ENCODE assay signal across 18 cellular contexts in the genomic region with DNA sequence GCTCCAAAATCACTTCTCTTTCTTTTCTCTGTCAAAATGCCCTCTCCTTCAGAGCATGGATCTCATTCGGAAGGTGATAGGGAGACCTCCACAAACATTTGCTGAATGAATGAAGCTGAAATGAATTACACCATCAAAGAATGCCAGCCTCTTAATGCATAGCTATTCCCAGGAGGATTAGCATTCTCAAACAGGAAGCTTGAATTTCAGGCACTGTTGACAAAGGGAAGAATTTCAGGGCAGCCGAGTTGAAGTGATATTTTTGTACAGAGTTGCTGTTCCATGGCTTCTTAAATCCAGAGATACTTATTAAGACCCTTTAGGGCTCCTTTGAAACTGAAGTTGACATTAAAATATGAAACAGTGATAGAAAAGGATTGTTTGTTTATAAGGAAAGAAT. TPM values are rescaled to one million over a fixed set of nuclear protein-coding genes. Genes with fewer than 3 reads are reported as not detected.
DNase-seq lines count a peak whose midpoint lies in the region; ATAC-seq, FAIRE-seq and TF ChIP-seq lines count a peak whose summit lies in the region.
"Had no signal": no experiment of that assay in that cellular context is flagged by ENCODE, and none has a peak within 500 bp of the region (broad histone marks: within the 10 kb centered on the region; RNA-seq: fewer than 3 reads in every experiment).

No MANE protein-coding gene starts in this region.

- no peak overlapping the region for H3K27ac Mint-ChIP-seq in activated CD4-positive, alpha-beta T cell treated with anti-CD3 and anti-CD28 coated beads for 36 hours
- H3K27ac Mint-ChIP-seq: activated naive CD4-positive, alpha-beta T cell treated with anti-CD3 and anti-CD28 coated beads, Interleukin-2, amount 50 U/mL, for 24 hours had no signal

- H3K79me2 ChIP-seq in HepG2 (ENCODE audit: insufficient read depth, low read length) = no peaks in the 10 kb centered on the region

- TF ChIP-seq RAD21 in HepG2 (CRISPR knock-in tag; IDR thresholded peaks at IDR 0.05) = no peak

- peak; percentile 63 for FAIRE-seq in HepG2 (lab: Jason Lieb, UNC)

- no peak overlapping the region for H2AFZ ChIP-seq in HepG2 (ENCODE audit: low read length)

- H3K9me3 ChIP-seq in HepG2 (ENCODE audit: low read length) = no peaks in the 10 kb centered on the region
- no peaks in the 10 kb centered on the region for H3K9me3 ChIP-seq in right lobe of liver
- no peaks in the 10 kb centered on the region for H3K9me3 ChIP-seq in SJCRH30 (replicated peaks)
- H3K9me3 ChIP-seq in thyroid gland = no peaks in the 10 kb centered on the region
- H3K9me3 ChIP-seq in ascending aorta = no peaks in the 10 kb centered on the region

- H3K27ac ChIP-seq in HepG2 (ENCODE audit: extremely low read length, insufficient read depth, low read length) (no peak overlapping the region), right lobe of liver (no peak overlapping the region), SJCRH30 (no peak overlapping the region), thyroid gland (peak overlapping the region in 2 of 3 donors; percentile 4 to 24), ascending aorta (no peak overlapping the region)

- H3K4me1 ChIP-seq in HepG2 (ENCODE audit: insufficient read depth, low read length) (peaks cover 76% of the 10 kb centered on the region), right lobe of liver (peaks cover 0 to 9% (median 0%) of the 10 kb centered on the region in 4 donors), SJCRH30 (peaks cover 42% of the 10 kb centered on the region), thyroid gland (peaks cover 33 to 43% of the 10 kb centered on the region in 2 donors), ascending aorta (peaks cover 10 to 21% of the 10 kb centered on the region in 2 donors)

- no peak for TF ChIP-seq POLR2A in HepG2 (IDR thresholded peaks at IDR 0.05; ENCODE audit: insufficient read depth in 1 of 2, low read depth in 2 of 2, low read length in 2 of 2)
- TF ChIP-seq POLR2A in right lobe of liver (IDR thresholded peaks at IDR 0.05) = no peak
- no peak for TF ChIP-seq POLR2A in thyroid gland (IDR thresholded peaks at IDR 0.05)
- no peak for TF ChIP-seq POLR2A in erythroblast (IDR thresholded peaks at IDR 0.05; ENCODE audit: low read length)

- no peak for TF ChIP-seq CTCF in HepG2 (CRISPR knock-in tag; IDR thresholded peaks at IDR 0.05)
- no peak for TF ChIP-seq CTCF in right lobe of liver (IDR thresholded peaks at IDR 0.05)
- no peak for TF ChIP-seq CTCF in fibroblast of the aortic adventitia (IDR thresholded peaks at IDR 0.05; ENCODE audit: insufficient read depth, low read length)
- TF ChIP-seq CTCF in thyroid gland (IDR thresholded peaks at IDR 0.05) = no peak
- no peak for TF ChIP-seq CTCF in ascending aorta (IDR thresholded peaks at IDR 0.05)

- intact Hi-C loops in HepG2 (cut with micrococcal nuclease; ENCODE audit: unreplicated experiment) (no loop called here), right lobe of liver (cut with DNase I) (no loop called here), thyroid gland (cut with DNase I) (no loop called here), ascending aorta (cut with DNase I) (no loop called here)
- intact Hi-C loops in activated CD4-positive, alpha-beta T cell treated with anti-CD3 and anti-CD28 coated beads for 36 hours (cut with DNase I, micrococcal nuclease) = no loop called here

- peak; percentile 79 for DNase-seq in HepG2 (ENCODE audit: low spot score)
- DNase-seq in right lobe of liver = no peak
- DNase-seq in SJCRH30 = peak; percentile 27 to 65
- DNase-seq in fibroblast of the aortic adventitia (ENCODE audit: low read depth) = peak; percentile 56
- no peak for DNase-seq in thyroid gland
- no peak for DNase-seq in ascending aorta (ENCODE audit: low spot score in 2 of 2)
- DNase-seq in activated CD4-positive, alpha-beta T cell treated with anti-CD3 and anti-CD28 coated beads for 36 hours = no peak
- no peak for DNase-seq in erythroblast (lab: John Stamatoyannopoulos, UW)
- DNase-seq: activated CD8-positive, alpha-beta memory T cell treated with anti-CD3 and anti-CD28 coated beads for 24 hours; AML-193; foreskin melanocyte; GDM1; H9 had no signal

- H3K27me3 ChIP-seq in HepG2 (ENCODE audit: control insufficient read depth in 1 of 2, insufficient read depth in 2 of 2, low read length in 2 of 2) (no peaks in the 10 kb centered on the region), right lobe of liver (no peaks in the 10 kb centered on the region), SJCRH30 (no peaks in the 10 kb centered on the region), thyroid gland (no peaks in the 10 kb centered on the region), ascending aorta (no peaks in the 10 kb centered on the region)

- TF ChIP-seq EP300 in HepG2 (IDR thresholded peaks at IDR 0.05; ENCODE audit: low read depth in 2 of 2, low read length in 2 of 2) = no peak
- TF ChIP-seq EP300 in HepG2 (CRISPR knock-in tag; IDR thresholded peaks at IDR 0.05; ENCODE audit: borderline replicate concordance) = no peak

- BruUV-seq in HepG2 (replicated peaks; lab: Mats Ljungman, UMichigan) = no TSS peak

- H3K9me3 Mint-ChIP-seq in activated CD4-positive, alpha-beta T cell treated with anti-CD3 and anti-CD28 coated beads for 36 hours (ENCODE audit: low read depth) = no peaks in the 10 kb centered on the region
- H3K9me3 Mint-ChIP-seq: activated naive CD4-positive, alpha-beta T cell treated with anti-CD3 and anti-CD28 coated beads, Interleukin-2, amount 50 U/mL, for 24 hours; H9; stimulated activated naive CD8-positive, alpha-beta T cell treated with anti-CD3 and anti-CD28 coated beads, Interleukin-15, Interleukin-2, amounts not matched to agents 100 ng/mL and 50 ng/mL, for 24 hours had no signal

- 3% methylated on average over 2 of the region's 2 CpGs for WGBS in HepG2 (ENCODE audit: low lambda C conversion rate)
- WGBS in right lobe of liver (ENCODE audit: insufficient coverage, low coverage, low lambda C conversion rate, missing lambda C conversion rate) = 71% methylated on average over 2 of the region's 2 CpGs
- WGBS in thyroid gland, 2 donors = 39 to 42% methylated on average over 2 of the region's 2 CpGs

- no peak overlapping the region for H3K9ac ChIP-seq in HepG2 (ENCODE audit: insufficient read depth, low read depth, low read length)

- H3K36me3 ChIP-seq in HepG2 (replicated peaks in 1 of 2; ENCODE audit: control insufficient read depth in 1 of 2, insufficient read depth in 2 of 2, low read length in 2 of 2) (no peaks in the 10 kb centered on the region), right lobe of liver (no peaks in the 10 kb centered on the region), SJCRH30 (peaks cover 2% of the 10 kb centered on the region; the same call in 1 of the 2 replicates), thyroid gland (no peaks in the 10 kb centered on the region), ascending aorta (peaks cover 0 to 1% of the 10 kb centered on the region in 2 donors)

- in situ Hi-C loops in HepG2 (cut with HindIII; ENCODE audit: extremely low pct_ligation_motif_present, low pct_unique_long_range_greater_than_20kb) = no loop called here

- H3K4me2 ChIP-seq in HepG2 (ENCODE audit: low read depth, low read length) = peak overlapping the region; percentile 58

- H4K20me1 ChIP-seq in HepG2 (ENCODE audit: insufficient read depth, low read length) = no peaks in the 10 kb centered on the region

- no peak overlapping the region; a peak in 1 of 6 replicates for H3K4me3 ChIP-seq in HepG2 (replicated peaks in 1 of 3; ENCODE audit: insufficient read depth in 1 of 3, low read depth in 2 of 3, low read length in 3 of 3)
- no peak overlapping the region for H3K4me3 ChIP-seq in right lobe of liver
- H3K4me3 ChIP-seq in SJCRH30 = peak overlapping the region; percentile 1; the same call in 1 of the 2 replicates
- H3K4me3 ChIP-seq in fibroblast of the aortic adventitia (ENCODE audit: low read depth, low read length) = no peak overlapping the region
- H3K4me3 ChIP-seq in thyroid gland (replicated peaks in 1 of 3) = no peak overlapping the region
- no peak overlapping the region for H3K4me3 ChIP-seq in ascending aorta

- ATAC-seq in HepG2 (peak; percentile 18), right lobe of liver (no peak)
- no peak for ATAC-seq in activated CD4-positive, alpha-beta T cell treated with anti-CD3 and anti-CD28 coated beads for 36 hours

- peaks cover 5% of the 10 kb centered on the region for H3K4me1 Mint-ChIP-seq in activated CD4-positive, alpha-beta T cell treated with anti-CD3 and anti-CD28 coated beads for 36 hours

- no peak overlapping the region for H3K4me3 Mint-ChIP-seq in activated CD4-positive, alpha-beta T cell treated with anti-CD3 and anti-CD28 coated beads for 36 hours
- H3K4me3 Mint-ChIP-seq: activated naive CD4-positive, alpha-beta T cell treated with anti-CD3 and anti-CD28 coated beads, Interleukin-2, amount 50 U/mL, for 24 hours; H9; stimulated activated naive CD8-positive, alpha-beta T cell treated with anti-CD3 and anti-CD28 coated beads, Interleukin-15, Interleukin-2, amounts not matched to agents 100 ng/mL and 50 ng/mL, for 24 hours had no signal

- POLR2A ChIA-PET in HepG2 (lab: Yijun Ruan, JAX) = interaction anchor here (0.6 to 3.3 kb wide), 4 partner anchors 18 to 1716 kb away, joined by 3 to 19 read pairs (median 5); partner anchors contain the start of genes HBEGF and PFDN1
- POLR2A ChIA-PET in activated CD4-positive, alpha-beta T cell treated with anti-CD3 and anti-CD28 coated beads for 36 hours (lab: Charles Lee) = no interaction called here

- H3K27me3 Mint-ChIP-seq in activated CD4-positive, alpha-beta T cell treated with anti-CD3 and anti-CD28 coated beads for 36 hours = no peaks in the 10 kb centered on the region
- H3K27me3 Mint-ChIP-seq: activated naive CD4-positive, alpha-beta T cell treated with anti-CD3 and anti-CD28 coated beads, Interleukin-2, amount 50 U/mL, for 24 hours had no signal

- CTCF ChIA-PET in HepG2 (lab: Yijun Ruan, JAX; ENCODE audit: low intra/inter-chr PET ratio, low total read pairs) = no interaction called here
- CTCF ChIA-PET in activated CD4-positive, alpha-beta T cell treated with anti-CD3 and anti-CD28 coated beads for 36 hours (lab: Charles Lee) = interaction anchor here (0.7 to 2.0 kb wide), 6 partner anchors 18 to 87 kb away, joined by 3 to 9 read pairs (median 4); partner anchors contain the start of gene HBEGF

- H3K36me3 Mint-ChIP-seq in activated CD4-positive, alpha-beta T cell treated with anti-CD3 and anti-CD28 coated beads for 36 hours (ENCODE audit: low read depth) = peaks cover 2% of the 10 kb centered on the region
- H3K36me3 Mint-ChIP-seq: activated naive CD4-positive, alpha-beta T cell treated with anti-CD3 and anti-CD28 coated beads, Interleukin-2, amount 50 U/mL, for 24 hours had no signal

RNA-seq across cellular contexts. Expression of gene HBEGF, which starts 18.8 kb away (rescaled TPM):
- total RNA-seq in HepG2 (2016; rRNA removed; fragmentation: Illumina TruSeq; extraction: Trizol) (0.77 and 1.7 TPM in 2 replicates), right lobe of liver (1 to 10 TPM in 2 of 6 experiments, under 1 TPM in 4; 0.42 to 1.8 (median 0.78) TPM), fibroblast of the aortic adventitia (ENCODE audit: low replicate concordance) (0.41 and 0.90 TPM in 2 replicates), thyroid gland (10 to 100 TPM in 3 of 4 donors, 1 to 10 TPM in 1; 5.8 to 13.0 (median 12.6) TPM), ascending aorta (3.0 TPM)
- total RNA-seq in HepG2 (2016; cell fraction: cytosol; rRNA removed; fragmentation: Illumina TruSeq; extraction: Trizol; ENCODE audit: low read depth) = 0.20 and 0.26 TPM in 2 replicates
- 0.58 and 1.5 TPM in 2 replicates for total RNA-seq in HepG2 (2016; cell fraction: insoluble cytoplasmic fraction; rRNA removed; fragmentation: Illumina TruSeq; extraction: Trizol)
- 0.45 and 0.62 TPM in 2 replicates for total RNA-seq in HepG2 (2016; cell fraction: membrane; rRNA removed; fragmentation: Illumina TruSeq; extraction: Trizol)
- total RNA-seq in HepG2 (2016; cell fraction: nucleus; rRNA removed; fragmentation: Illumina TruSeq; extraction: Trizol) = 1.3 and 2.3 TPM in 2 replicates
- polyA plus RNA-seq in HepG2 (2011; rRNA removed) = 4.3 and 5.0 TPM in 2 replicates
- polyA plus RNA-seq in HepG2 (2011; cell fraction: cytosol; rRNA removed) = 3.5 and 3.7 TPM in 2 replicates
- 3.4 and 3.9 TPM in 2 replicates for polyA plus RNA-seq in HepG2 (2011; cell fraction: nucleus; rRNA removed)
- polyA plus RNA-seq in HepG2 (2012) = 1.4 and 3.0 TPM in 2 replicates
- polyA plus RNA-seq in HepG2 (2016; cell fraction: cytosol; fragmentation: Illumina TruSeq; extraction: Trizol; ENCODE audit: low read depth) = 0.14 and 0.17 TPM in 2 replicates
- 0.79 and 0.88 TPM in 2 replicates for polyA plus RNA-seq in HepG2 (2016; cell fraction: insoluble cytoplasmic fraction; fragmentation: Illumina TruSeq; extraction: Trizol; ENCODE audit: low read depth)
- polyA plus RNA-seq in HepG2 (2016; cell fraction: membrane; fragmentation: Illumina TruSeq; extraction: Trizol; ENCODE audit: low read depth) = 0.26 TPM in 2 replicates
- 1.8 and 1.9 TPM in 2 replicates for polyA plus RNA-seq in HepG2 (2016; cell fraction: nucleus; fragmentation: Illumina TruSeq; extraction: Trizol; ENCODE audit: insufficient read depth, low read depth)
- 1.0 and 3.2 TPM in 2 replicates for polyA minus RNA-seq in HepG2 (2011; rRNA and poly(A)+ RNA removed; ENCODE audit: low replicate concordance)
- polyA minus RNA-seq in HepG2 (2011; cell fraction: cytosol; rRNA and poly(A)+ RNA removed) = 1.4 and 1.5 TPM in 2 replicates
- polyA minus RNA-seq in HepG2 (2011; cell fraction: nucleus; rRNA and poly(A)+ RNA removed) = 3.5 and 4.1 TPM in 2 replicates
- total RNA-seq in SJCRH30 (2014; rRNA removed; shearing (Covaris generic)) = 6.5 and 7.1 TPM in 2 replicates
- 10 to 100 TPM; 11.8 to 12.5 TPM for total RNA-seq in activated CD4-positive, alpha-beta T cell treated with anti-CD3 and anti-CD28 coated beads for 36 hours

RNA-seq across cellular contexts. Expression of gene PFDN1, which starts 24.7 kb away (rescaled TPM):
- total RNA-seq in HepG2 (2016; rRNA removed; fragmentation: Illumina TruSeq; extraction: Trizol) (70.8 and 102 TPM in 2 replicates), right lobe of liver (10 to 100 TPM in 5 of 6 experiments, 1 to 10 TPM in 1; 9.8 to 30.8 (median 14.7) TPM), fibroblast of the aortic adventitia (ENCODE audit: low replicate concordance) (31.2 and 60.2 TPM in 2 replicates), thyroid gland (100 to 1,000 TPM in 1 of 4 donors, 10 to 100 TPM in 3; 58.2 to 106 (median 87.8) TPM), ascending aorta (135 TPM)
- 30.8 and 31.4 TPM in 2 replicates for total RNA-seq in HepG2 (2016; cell fraction: cytosol; rRNA removed; fragmentation: Illumina TruSeq; extraction: Trizol; ENCODE audit: low read depth)
- total RNA-seq in HepG2 (2016; cell fraction: insoluble cytoplasmic fraction; rRNA removed; fragmentation: Illumina TruSeq; extraction: Trizol) = 73.4 and 106 TPM in 2 replicates
- total RNA-seq in HepG2 (2016; cell fraction: membrane; rRNA removed; fragmentation: Illumina TruSeq; extraction: Trizol) = 63.5 and 65.6 TPM in 2 replicates
- 34.9 and 39.3 TPM in 2 replicates for total RNA-seq in HepG2 (2016; cell fraction: nucleus; rRNA removed; fragmentation: Illumina TruSeq; extraction: Trizol)
- polyA plus RNA-seq in HepG2 (2011; rRNA removed) = 67.2 and 70.4 TPM in 2 replicates
- 82.6 and 98.7 TPM in 2 replicates for polyA plus RNA-seq in HepG2 (2011; cell fraction: cytosol; rRNA removed)
- polyA plus RNA-seq in HepG2 (2011; cell fraction: nucleus; rRNA removed) = 19.1 and 24.2 TPM in 2 replicates
- polyA plus RNA-seq in HepG2 (2012) = 91.4 and 114 TPM in 2 replicates
- polyA plus RNA-seq in HepG2 (2016; cell fraction: cytosol; fragmentation: Illumina TruSeq; extraction: Trizol; ENCODE audit: low read depth) = 34.9 and 37.0 TPM in 2 replicates
- 154 TPM in 2 replicates for polyA plus RNA-seq in HepG2 (2016; cell fraction: insoluble cytoplasmic fraction; fragmentation: Illumina TruSeq; extraction: Trizol; ENCODE audit: low read depth)
- 58.7 and 63.7 TPM in 2 replicates for polyA plus RNA-seq in HepG2 (2016; cell fraction: membrane; fragmentation: Illumina TruSeq; extraction: Trizol; ENCODE audit: low read depth)
- 45.6 and 54.4 TPM in 2 replicates for polyA plus RNA-seq in HepG2 (2016; cell fraction: nucleus; fragmentation: Illumina TruSeq; extraction: Trizol; ENCODE audit: insufficient read depth, low read depth)
- polyA minus RNA-seq in HepG2 (2011; rRNA and poly(A)+ RNA removed; ENCODE audit: low replicate concordance) = 91.1 and 127 TPM in 2 replicates
- polyA minus RNA-seq in HepG2 (2011; cell fraction: cytosol; rRNA and poly(A)+ RNA removed) = 32.0 and 33.9 TPM in 2 replicates
- 33.0 and 40.5 TPM in 2 replicates for polyA minus RNA-seq in HepG2 (2011; cell fraction: nucleus; rRNA and poly(A)+ RNA removed)
- 93.9 and 96.1 TPM in 2 replicates for total RNA-seq in SJCRH30 (2014; rRNA removed; shearing (Covaris generic))
- 10 to 100 TPM; 52.6 to 63.2 TPM for total RNA-seq in activated CD4-positive, alpha-beta T cell treated with anti-CD3 and anti-CD28 coated beads for 36 hours

RNA-seq across cellular contexts. Expression of gene SLC4A9, which starts 32.4 kb away (rescaled TPM):
- not detected in 2 replicates for total RNA-seq in HepG2 (2016; rRNA removed; fragmentation: Illumina TruSeq; extraction: Trizol)
- not detected in 2 replicates for total RNA-seq in HepG2 (2016; cell fraction: cytosol; rRNA removed; fragmentation: Illumina TruSeq; extraction: Trizol; ENCODE audit: low read depth)
- total RNA-seq in HepG2 (2016; cell fraction: insoluble cytoplasmic fraction; rRNA removed; fragmentation: Illumina TruSeq; extraction: Trizol) = not detected in 2 replicates
- not detected in 2 replicates for total RNA-seq in HepG2 (2016; cell fraction: membrane; rRNA removed; fragmentation: Illumina TruSeq; extraction: Trizol)
- total RNA-seq in HepG2 (2016; cell fraction: nucleus; rRNA removed; fragmentation: Illumina TruSeq; extraction: Trizol) = not detected in 2 replicates
- 0.05 TPM in 1 of 2 replicates, not detected in the other for polyA plus RNA-seq in HepG2 (2011; rRNA removed)
- polyA plus RNA-seq in HepG2 (2011; cell fraction: cytosol; rRNA removed) = 0.01 TPM in 1 of 2 replicates, not detected in the other
- polyA plus RNA-seq in HepG2 (2011; cell fraction: nucleus; rRNA removed) = 0.10 and 0.40 TPM in 2 replicates
- polyA plus RNA-seq in HepG2 (2012) = not detected in 2 replicates
- polyA plus RNA-seq in HepG2 (2016; cell fraction: cytosol; fragmentation: Illumina TruSeq; extraction: Trizol; ENCODE audit: low read depth) = not detected in 2 replicates
- not detected in 2 replicates for polyA plus RNA-seq in HepG2 (2016; cell fraction: insoluble cytoplasmic fraction; fragmentation: Illumina TruSeq; extraction: Trizol; ENCODE audit: low read depth)
- polyA plus RNA-seq in HepG2 (2016; cell fraction: membrane; fragmentation: Illumina TruSeq; extraction: Trizol; ENCODE audit: low read depth) = not detected in 2 replicates
- polyA plus RNA-seq in HepG2 (2016; cell fraction: nucleus; fragmentation: Illumina TruSeq; extraction: Trizol; ENCODE audit: insufficient read depth, low read depth) = not detected in 2 replicates
- not detected in 2 replicates for polyA minus RNA-seq in HepG2 (2011; rRNA and poly(A)+ RNA removed; ENCODE audit: low replicate concordance)
- polyA minus RNA-seq in HepG2 (2011; cell fraction: cytosol; rRNA and poly(A)+ RNA removed) = not detected in 2 replicates
- 0.12 TPM in 1 of 2 replicates, not detected in the other for polyA minus RNA-seq in HepG2 (2011; cell fraction: nucleus; rRNA and poly(A)+ RNA removed)
- total RNA-seq in right lobe of liver = not detected
- not detected in 2 replicates for total RNA-seq in SJCRH30 (2014; rRNA removed; shearing (Covaris generic))
- not detected in 2 replicates for total RNA-seq in fibroblast of the aortic adventitia (ENCODE audit: low replicate concordance)
- under 1 TPM in 3 of 4 donors, not detected in 1; 0.29 to 0.45 (median 0.29) TPM for total RNA-seq in thyroid gland
- not detected for total RNA-seq in ascending aorta
- under 1 TPM; 0.21 to 0.73 TPM for total RNA-seq in activated CD4-positive, alpha-beta T cell treated with anti-CD3 and anti-CD28 coated beads for 36 hours
- total RNA-seq: chondrocyte, renal cortical epithelial cell, RPMI7951 had no signal

Comparison
In these comparisons a context has a peak if more than half of its experiments do, and no peak if none do; other contexts are left out.
1. DNase-seq: peak in HepG2 (single experiment), SJCRH30 (2 of 2) and fibroblast of the aortic adventitia (single experiment); none in right lobe of liver (0 of 3), thyroid gland (0 of 2), ascending aorta (0 of 2), activated CD4-positive, alpha-beta T cell treated with anti-CD3 and anti-CD28 coated beads for 36 hours (single experiment) and erythroblast (0 of 2).
2. H3K27ac ChIP-seq: peak in thyroid gland (2 of 3); none in HepG2 (single experiment), right lobe of liver (0 of 3), SJCRH30 (single experiment) and ascending aorta (0 of 2).